16 cellular contexts compared by ENCODE assay signal in genomic region chr6:114218421-114218820, GRCh38.
DNase-seq lines count a peak whose midpoint lies in the region; ATAC-seq and TF ChIP-seq lines count a peak whose summit lies in the region.
"Had no signal": no experiment of that assay in that cellular context is flagged by ENCODE, and none has a peak within 500 bp of the region (broad histone marks: within the 10 kb centered on the region; RNA-seq: fewer than 3 reads in every experiment).

No MANE protein-coding gene starts in this region.

- intact Hi-C loops in psoas muscle (cut with DNase I), result no loop called here

- H3K27me3 ChIP-seq in SJCRH30 (no peaks in the 10 kb centered on the region), psoas muscle (ENCODE audit: insufficient read depth in 3 of 3, low read length in 2 of 3) (no peaks in the 10 kb centered on the region), gastroesophageal sphincter (no peaks in the 10 kb centered on the region)
- H3K27me3 ChIP-seq: BE2C had no signal

- no peak for TF ChIP-seq CTCF in astrocyte of the spinal cord (IDR thresholded peaks at IDR 0.05; ENCODE audit: low read depth, low read length)
- no peak for TF ChIP-seq CTCF in psoas muscle (IDR thresholded peaks at IDR 0.05)
- no peak for TF ChIP-seq CTCF in gastroesophageal sphincter (IDR thresholded peaks at IDR 0.05)
- TF ChIP-seq CTCF in osteocyte (IDR thresholded peaks at IDR 0.05), result no peak

- H3K27ac ChIP-seq in SJCRH30, result peak overlapping the region; percentile 13
- H3K27ac ChIP-seq in psoas muscle, result peak overlapping the region; percentile 73
- H3K27ac ChIP-seq in gastroesophageal sphincter, result no peak overlapping the region
- H3K27ac ChIP-seq: A549, C4-2B had no signal

- H3K9me3 Mint-ChIP-seq in osteocyte (ENCODE audit: unreplicated experiment), result no peaks in the 10 kb centered on the region
- no peaks in the 10 kb centered on the region for H3K9me3 Mint-ChIP-seq in activated CD8-positive, alpha-beta T cell treated with anti-CD3 and anti-CD28 coated beads, Interleukin-2, amount 10 ng/mL, durations not matched to agents 7 days and 5 days (ENCODE audit: insufficient read depth)
- H3K9me3 Mint-ChIP-seq: HFFc6 had no signal

- POLR2A ChIA-PET in activated CD8-positive, alpha-beta T cell treated with anti-CD3 and anti-CD28 coated beads, Interleukin-2, amount 10 ng/mL, durations not matched to agents 7 days and 5 days (lab: Charles Lee), result no interaction called here

- no peak for TF ChIP-seq EP300 in gastroesophageal sphincter (IDR thresholded peaks at IDR 0.05)

- ATAC-seq in psoas muscle, result no peak
- no peak for ATAC-seq in gastroesophageal sphincter
- no peak for ATAC-seq in activated CD8-positive, alpha-beta T cell treated with anti-CD3 and anti-CD28 coated beads, Interleukin-2, amount 10 ng/mL, durations not matched to agents 7 days and 5 days
- ATAC-seq: A549, HepG2 had no signal

- in situ Hi-C loops in astrocyte of the spinal cord (cut with HindIII; ENCODE audit: low sequenced_read_pairs), result no loop called here

- TF ChIP-seq POLR2A in gastroesophageal sphincter (IDR thresholded peaks at IDR 0.05), result no peak

- H3K36me3 Mint-ChIP-seq in osteocyte (ENCODE audit: unreplicated experiment), result no peaks in the 10 kb centered on the region
- H3K36me3 Mint-ChIP-seq in activated CD8-positive, alpha-beta T cell treated with anti-CD3 and anti-CD28 coated beads, Interleukin-2, amount 10 ng/mL, durations not matched to agents 7 days and 5 days (ENCODE audit: low read depth), result no peaks in the 10 kb centered on the region
- H3K36me3 Mint-ChIP-seq: CD4-positive, alpha-beta memory T cell had no signal

- H3K36me3 ChIP-seq in SJCRH30 (no peaks in the 10 kb centered on the region), psoas muscle (ENCODE audit: insufficient read depth in 1 of 2, low read depth in 1 of 2) (no peaks in the 10 kb centered on the region), gastroesophageal sphincter (no peaks in the 10 kb centered on the region)

- H3K4me3 Mint-ChIP-seq in osteocyte (ENCODE audit: unreplicated experiment), result no peak overlapping the region
- no peak overlapping the region for H3K4me3 Mint-ChIP-seq in activated CD8-positive, alpha-beta T cell treated with anti-CD3 and anti-CD28 coated beads, Interleukin-2, amount 10 ng/mL, durations not matched to agents 7 days and 5 days
- H3K4me3 Mint-ChIP-seq: CD4-positive, alpha-beta memory T cell; HFFc6 had no signal

- H3K4me1 ChIP-seq in SJCRH30, result peaks cover 29% of the 10 kb centered on the region
- no peaks in the 10 kb centered on the region for H3K4me1 ChIP-seq in psoas muscle
- no peaks in the 10 kb centered on the region for H3K4me1 ChIP-seq in gastroesophageal sphincter
- H3K4me1 ChIP-seq: A549 had no signal

- H3K27ac Mint-ChIP-seq in osteocyte (ENCODE audit: unreplicated experiment), result no peak overlapping the region
- H3K27ac Mint-ChIP-seq in activated CD8-positive, alpha-beta T cell treated with anti-CD3 and anti-CD28 coated beads, Interleukin-2, amount 10 ng/mL, durations not matched to agents 7 days and 5 days, result no peak overlapping the region
- H3K27ac Mint-ChIP-seq: CD4-positive, alpha-beta memory T cell; HFFc6 had no signal

- H3K4me3 ChIP-seq in SJCRH30 (no peak overlapping the region), astrocyte of the spinal cord (ENCODE audit: low read depth, low read length) (no peak overlapping the region), psoas muscle (peak overlapping the region; percentile 19), gastroesophageal sphincter (no peak overlapping the region)
- H3K4me3 ChIP-seq: A549 had no signal

- peaks cover 4% of the 10 kb centered on the region for H3K4me1 Mint-ChIP-seq in osteocyte (ENCODE audit: unreplicated experiment)
- H3K4me1 Mint-ChIP-seq in activated CD8-positive, alpha-beta T cell treated with anti-CD3 and anti-CD28 coated beads, Interleukin-2, amount 10 ng/mL, durations not matched to agents 7 days and 5 days (ENCODE audit: low read depth), result no peaks in the 10 kb centered on the region
- H3K4me1 Mint-ChIP-seq: CD4-positive, alpha-beta memory T cell had no signal

- H3K27me3 Mint-ChIP-seq in osteocyte (ENCODE audit: unreplicated experiment), result no peaks in the 10 kb centered on the region
- H3K27me3 Mint-ChIP-seq in activated CD8-positive, alpha-beta T cell treated with anti-CD3 and anti-CD28 coated beads, Interleukin-2, amount 10 ng/mL, durations not matched to agents 7 days and 5 days (ENCODE audit: low read depth), result no peaks in the 10 kb centered on the region

- DNase-seq in SJCRH30, result peak in 1 of 2 experiments; percentile 36
- DNase-seq in astrocyte of the spinal cord (ENCODE audit: low read depth, low spot score), result peak; percentile 8
- DNase-seq in psoas muscle, result no peak
- DNase-seq in osteocyte (ENCODE audit: extremely low spot score, unreplicated experiment), result no peak
- no peak for DNase-seq in activated CD8-positive, alpha-beta T cell treated with anti-CD3 and anti-CD28 coated beads, Interleukin-2, amount 10 ng/mL, durations not matched to agents 7 days and 5 days
- no peak for DNase-seq in UCSD-AML1 (lab: John Stamatoyannopoulos, UW; ENCODE audit: unreplicated experiment)
- DNase-seq: BE2C; CD4-positive, alpha-beta memory T cell; DND-41; GDM1; HCEC 1CT; HFFc6 had no signal

- 75 to 90% (median 85%) methylated on average over 3 of the region's 3 CpGs for WGBS in psoas muscle, 3 donors
- 85 to 92% methylated on average over 2 to 3 of the region's 3 CpGs for WGBS in gastroesophageal sphincter (ENCODE audit: low coverage in 1 of 2), 2 donors

- CTCF ChIA-PET in activated CD8-positive, alpha-beta T cell treated with anti-CD3 and anti-CD28 coated beads, Interleukin-2, amount 10 ng/mL, durations not matched to agents 7 days and 5 days (lab: Charles Lee), result no interaction called here

- H3K9me3 ChIP-seq in SJCRH30 (replicated peaks) (peaks cover 4% of the 10 kb centered on the region; the same call in 1 of the 2 replicates), psoas muscle (no peaks in the 10 kb centered on the region), gastroesophageal sphincter (no peaks in the 10 kb centered on the region)
- H3K9me3 ChIP-seq: A549, BE2C had no signal

Comparison
In these comparisons a context has a peak if more than half of its experiments do, and no peak if none do; other contexts are left out.
1. H3K27ac ChIP-seq: peak in SJCRH30 (single experiment) and psoas muscle (single experiment); none in gastroesophageal sphincter (0 of 4).